Comparison of ENCODE assay signal across 19 cellular contexts in the genomic region with DNA sequence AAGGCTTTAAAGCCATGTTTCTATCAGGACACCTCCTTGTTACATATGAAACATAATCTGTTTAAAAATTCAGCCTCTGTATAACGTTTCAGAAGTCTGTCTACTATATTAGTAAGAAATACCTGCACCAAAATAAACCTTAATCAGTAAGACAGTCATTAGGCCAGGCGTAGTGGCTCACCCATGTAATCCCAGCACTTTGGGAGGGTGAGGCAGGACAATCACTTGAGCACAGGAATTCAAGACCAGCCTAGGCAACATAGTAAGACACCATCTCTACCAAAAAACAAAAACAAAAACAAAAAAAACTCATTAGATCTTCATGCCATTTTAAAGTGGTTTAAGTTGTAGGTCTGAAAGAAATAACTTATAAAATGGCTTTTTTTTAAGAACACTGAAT.
DNase-seq lines count a peak whose midpoint lies in the region; ATAC-seq and TF ChIP-seq lines count a peak whose summit lies in the region.
"Had no signal": no experiment of that assay in that cellular context is flagged by ENCODE, and none has a peak within 500 bp of the region (broad histone marks: within the 10 kb centered on the region; RNA-seq: fewer than 3 reads in every experiment).

No MANE protein-coding gene starts in this region.

- peak overlapping the region; percentile 61 for H3K27ac Mint-ChIP-seq in chondrocyte (ENCODE audit: unreplicated experiment)
- H3K27ac Mint-ChIP-seq: CD4-positive, alpha-beta T cell had no signal

- H3K4me1 ChIP-seq in left ventricle myocardium inferior: peaks cover 23% of the 10 kb centered on the region
- peaks cover 2% of the 10 kb centered on the region for H3K4me1 ChIP-seq in right cardiac atrium (ENCODE audit: control insufficient read depth, insufficient read depth, low read length)
- H3K4me1 ChIP-seq in parathyroid adenoma: peaks cover 3% of the 10 kb centered on the region
- H3K4me1 ChIP-seq in MM.1S (ENCODE audit: low read length): peaks cover 13% of the 10 kb centered on the region

- H3K27me3 ChIP-seq in left ventricle myocardium inferior (ENCODE audit: low read depth) (no peaks in the 10 kb centered on the region), right cardiac atrium (ENCODE audit: control insufficient read depth, insufficient read depth) (no peaks in the 10 kb centered on the region), parathyroid adenoma (ENCODE audit: control insufficient read depth, insufficient read depth, low read length) (no peaks in the 10 kb centered on the region), MM.1S (replicated peaks; ENCODE audit: insufficient read depth, low read length) (no peaks in the 10 kb centered on the region)
- H3K27me3 ChIP-seq: BLaER1 treated with 17β-estradiol and CSF1 and Interleukin-3, amounts not matched to agents 10 nM and 100 nM had no signal

- no peaks in the 10 kb centered on the region for H3K79me2 ChIP-seq in parathyroid adenoma
- no peaks in the 10 kb centered on the region for H3K79me2 ChIP-seq in MM.1S (ENCODE audit: low read length)

- H3K27ac ChIP-seq in left ventricle myocardium inferior (replicated peaks): peak overlapping the region; percentile 6
- no peak overlapping the region for H3K27ac ChIP-seq in right cardiac atrium (ENCODE audit: low read length)
- H3K27ac ChIP-seq in parathyroid adenoma: peak overlapping the region; percentile 12
- H3K27ac ChIP-seq in MM.1S (ENCODE audit: low read length): no peak overlapping the region
- H3K27ac ChIP-seq: BLaER1 treated with 17β-estradiol and CSF1 and Interleukin-3, amounts not matched to agents 10 nM and 100 nM; HL-60; PC-9 had no signal

- 75% methylated on average over 2 of the region's 2 CpGs for WGBS in right cardiac atrium

- H2AFZ ChIP-seq in parathyroid adenoma (no peak overlapping the region), MM.1S (ENCODE audit: low read length) (no peak overlapping the region)
- H2AFZ ChIP-seq: PC-9 had no signal

- peaks cover 8% of the 10 kb centered on the region for H3K4me1 Mint-ChIP-seq in chondrocyte (ENCODE audit: low read depth)

- TF ChIP-seq CTCF in left ventricle myocardium inferior (IDR thresholded peaks at IDR 0.05; ENCODE audit: borderline replicate concordance): no peak
- no peak for TF ChIP-seq CTCF in chondrocyte (IDR thresholded peaks at IDR 0.05)
- TF ChIP-seq CTCF in parathyroid adenoma (IDR thresholded peaks at IDR 0.05): no peak
- TF ChIP-seq CTCF in MM.1S (IDR thresholded peaks at IDR 0.05; ENCODE audit: low read length): no peak

- no peaks in the 10 kb centered on the region for H3K9me2 ChIP-seq in MM.1S (replicated peaks; ENCODE audit: insufficient read depth, low read length)

- DNase-seq in left ventricle myocardium inferior (no peak), right cardiac atrium (no peak), chondrocyte (ENCODE audit: low spot score) (no peak), MM.1S (no peak), NCI-H510A treated with DMSO at 0.1 percent for 48 hours (lab: John Stamatoyannopoulos, UW) (no peak)
- DNase-seq: CD4-positive, alpha-beta T cell; GOT3; HCEC 1CT; Karpas-422; NCI-H1092 treated with DMSO at 0.1 percent for 48 hours; NCI-H1436; NCI-H187; NCI-H345; NCI-H774; PC-9 had no signal

- H3K4me3 Mint-ChIP-seq in chondrocyte (ENCODE audit: unreplicated experiment): no peak overlapping the region
- H3K4me3 Mint-ChIP-seq: CD4-positive, alpha-beta T cell had no signal

- no peaks in the 10 kb centered on the region for H4K20me1 ChIP-seq in MM.1S (ENCODE audit: insufficient read depth, low read length)
- H4K20me1 ChIP-seq: BLaER1 treated with 17β-estradiol and CSF1 and Interleukin-3, amounts not matched to agents 10 nM and 100 nM had no signal

- H3K9me3 Mint-ChIP-seq in chondrocyte (ENCODE audit: low read depth): no peaks in the 10 kb centered on the region
- H3K9me3 Mint-ChIP-seq: CD4-positive, alpha-beta T cell had no signal

- peaks cover 18% of the 10 kb centered on the region for H3K36me3 Mint-ChIP-seq in chondrocyte (ENCODE audit: low read depth)

- H3K36me3 ChIP-seq in left ventricle myocardium inferior: peaks cover 25% of the 10 kb centered on the region
- no peaks in the 10 kb centered on the region for H3K36me3 ChIP-seq in parathyroid adenoma (ENCODE audit: control insufficient read depth, insufficient read depth, low read length)
- no peaks in the 10 kb centered on the region for H3K36me3 ChIP-seq in MM.1S (replicated peaks; ENCODE audit: insufficient read depth, low read length)

- H3K4me2 ChIP-seq in parathyroid adenoma (ENCODE audit: low read length) (no peak overlapping the region), MM.1S (ENCODE audit: low read depth, low read length) (no peak overlapping the region)
- H3K4me2 ChIP-seq: BLaER1 treated with 17β-estradiol and CSF1 and Interleukin-3, amounts not matched to agents 10 nM and 100 nM; PC-9 had no signal

- ATAC-seq in right cardiac atrium (no peak), GM19463 (IDR thresholded peaks at IDR 0.05; ENCODE audit: unreplicated experiment) (no peak)

- H3K9me3 ChIP-seq in left ventricle myocardium inferior (replicated peaks) (no peaks in the 10 kb centered on the region), right cardiac atrium (ENCODE audit: control insufficient read depth, low read length) (no peaks in the 10 kb centered on the region), parathyroid adenoma (ENCODE audit: control insufficient read depth, low read length) (no peaks in the 10 kb centered on the region), MM.1S (replicated peaks; ENCODE audit: insufficient read depth, low read length) (no peaks in the 10 kb centered on the region)

- intact Hi-C loops in left ventricle myocardium inferior (cut with micrococcal nuclease) (no loop called here), right cardiac atrium (cut with DNase I) (no loop called here)

- H3K9ac ChIP-seq in parathyroid adenoma (no peak overlapping the region), MM.1S (ENCODE audit: low read length) (no peak overlapping the region)
- H3K9ac ChIP-seq: BLaER1 treated with 17β-estradiol and CSF1 and Interleukin-3, amounts not matched to agents 10 nM and 100 nM had no signal

- H3F3A ChIP-seq in MM.1S (ENCODE audit: insufficient read depth, low read length): no peaks in the 10 kb centered on the region

- H3K4me3 ChIP-seq in left ventricle myocardium inferior: no peak overlapping the region
- H3K4me3 ChIP-seq in right cardiac atrium (ENCODE audit: low read length): no peak overlapping the region
- no peak overlapping the region for H3K4me3 ChIP-seq in parathyroid adenoma (ENCODE audit: low read depth, low read length)
- no peak overlapping the region for H3K4me3 ChIP-seq in MM.1S (ENCODE audit: low read length)
- H3K4me3 ChIP-seq: BLaER1 treated with 17β-estradiol and CSF1 and Interleukin-3, amounts not matched to agents 10 nM and 100 nM; PC-9 had no signal

- no peaks in the 10 kb centered on the region for H3K27me3 Mint-ChIP-seq in chondrocyte (ENCODE audit: low read depth)
- H3K27me3 Mint-ChIP-seq: CD4-positive, alpha-beta T cell had no signal

Comparison
In these comparisons a context has a peak if more than half of its experiments do, and no peak if none do; other contexts are left out.
1. H3K27ac ChIP-seq: peak in left ventricle myocardium inferior (single experiment) and parathyroid adenoma (single experiment); none in right cardiac atrium (single experiment) and MM.1S (single experiment).